ENCODE assay signal across 8 cellular contexts in the genomic region with DNA sequence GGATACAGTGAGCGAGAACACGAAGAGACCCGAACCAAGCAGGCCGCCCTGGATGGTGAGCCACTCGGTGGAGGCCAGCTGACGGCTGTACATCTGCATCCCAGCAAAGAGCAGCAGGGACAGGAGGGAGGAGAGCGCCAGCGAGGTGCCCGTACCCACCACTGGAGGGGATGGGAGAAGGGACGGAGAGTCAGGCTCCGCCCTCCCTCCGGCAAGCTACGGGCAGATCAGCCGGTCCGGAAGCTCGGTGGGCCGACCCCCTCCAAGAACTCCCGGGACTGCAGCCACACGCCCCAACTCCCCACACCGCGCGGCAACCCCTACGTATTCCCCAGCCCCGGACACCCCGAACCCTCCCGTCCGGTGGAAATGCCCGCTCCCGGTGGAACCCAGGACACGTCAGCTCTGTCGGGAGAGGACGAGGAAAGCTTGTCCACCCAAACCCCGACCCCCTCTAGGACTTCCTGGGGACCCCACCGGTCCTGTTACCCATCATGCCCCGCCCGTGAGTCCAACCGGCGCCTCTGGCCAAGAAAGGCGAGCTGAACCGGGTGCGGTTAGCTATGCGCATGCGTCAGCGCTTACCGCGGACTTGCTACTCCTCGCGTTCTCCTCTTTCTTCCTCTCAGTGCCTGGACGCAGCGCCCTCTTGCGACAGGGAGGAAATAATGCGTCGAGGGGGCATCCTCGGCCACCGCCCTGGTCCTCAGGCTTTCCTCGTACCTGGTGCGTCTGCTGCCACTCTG. TPM values are rescaled to one million over a fixed set of nuclear protein-coding genes. Genes with fewer than 3 reads are reported as not detected.
DNase-seq lines count a peak whose midpoint lies in the region; ATAC-seq and TF ChIP-seq lines count a peak whose summit lies in the region.

A gene (minus strand): TSS at position 573 of the 746 bp plus-strand sequence. CDS start 80 bp downstream, at position 493.

- TF ChIP-seq CTCF in GM23338 (conservative IDR thresholded peaks at IDR 0.05; ENCODE audit: low read depth in 2 of 2), result peak; percentile 86 to 97
- TF ChIP-seq CTCF in RWPE2 (IDR thresholded peaks at IDR 0.05; ENCODE audit: poor library complexity, severe bottlenecking), result peak; percentile 97
- peak; percentile 91 for TF ChIP-seq CTCF in fibroblast of pulmonary artery (IDR thresholded peaks at IDR 0.05; ENCODE audit: low read length, missing control alignments)
- TF ChIP-seq CTCF in nephron progenitor cell (IDR thresholded peaks at IDR 0.05), result peak; percentile 93

- peaks cover 33% of the 10 kb centered on the region for H3F3A ChIP-seq in GM23338 (replicated peaks; ENCODE audit: low read depth)

- intact Hi-C loops in activated T-helper 2 cell treated with anti-CD3 and anti-CD28 coated beads, Interferon-gamma antibody, Interleukin-2, Interleukin-4, amounts not matched to agents 10 μg/mL and 5 μg/mL and 100 μg/mL, durations not matched to agents 14 hours and 24 hours and 36 hours (cut with micrococcal nuclease), result loop anchor here (1.0 to 2.0 kb wide), 2 partner anchors 38 to 237 kb away; a partner anchor contains a TSS

- peak within 1 kb of the TSS; percentile 86 for H3K4me3 Mint-ChIP-seq in GM23338
- peak within 1 kb of the TSS; percentile 96 for H3K4me3 Mint-ChIP-seq in activated T-helper 2 cell treated with anti-CD3 and anti-CD28 coated beads, Interferon-gamma antibody, Interleukin-2, Interleukin-4, amounts not matched to agents 10 μg/mL and 5 μg/mL and 100 μg/mL, durations not matched to agents 14 hours and 24 hours and 36 hours (ENCODE audit: low read depth)
- peak within 1 kb of the TSS; percentile 94 for H3K4me3 Mint-ChIP-seq in nephron progenitor cell
- peak within 1 kb of the TSS; percentile 96 to 99 for H3K4me3 Mint-ChIP-seq in stimulated activated naive CD8-positive, alpha-beta T cell treated with anti-CD3 and anti-CD28 coated beads, Interleukin-15, amount 100 ng/mL, for 72 hours

- H4K20me1 ChIP-seq in GM23338 (replicated peaks; ENCODE audit: insufficient read depth), result no peaks in the 10 kb centered on the region

- H3K27me3 ChIP-seq in GM23338 (ENCODE audit: insufficient read depth) (no peaks in the 10 kb centered on the region), RWPE2 (ENCODE audit: insufficient read depth, poor library complexity, severe bottlenecking) (no peaks in the 10 kb centered on the region)

- peak within 1 kb of the TSS; percentile 84 for H3K4me3 ChIP-seq in GM23338
- peak within 1 kb of the TSS; percentile 69 for H3K4me3 ChIP-seq in RWPE2 (ENCODE audit: severe bottlenecking)
- H3K4me3 ChIP-seq in fibroblast of pulmonary artery (replicated peaks; ENCODE audit: low read depth, low read length), result peak within 1 kb of the TSS; percentile 98

- H3K9me2 ChIP-seq in GM23338 (ENCODE audit: insufficient read depth), result no peaks in the 10 kb centered on the region

- peaks cover 25% of the 10 kb centered on the region for H3K4me1 Mint-ChIP-seq in GM23338
- peaks cover 42% of the 10 kb centered on the region for H3K4me1 Mint-ChIP-seq in activated T-helper 2 cell treated with anti-CD3 and anti-CD28 coated beads, Interferon-gamma antibody, Interleukin-2, Interleukin-4, amounts not matched to agents 10 μg/mL and 5 μg/mL and 100 μg/mL, durations not matched to agents 14 hours and 24 hours and 36 hours (ENCODE audit: low read depth)
- H3K4me1 Mint-ChIP-seq in nephron progenitor cell, result peaks cover 48% of the 10 kb centered on the region
- H3K4me1 Mint-ChIP-seq in stimulated activated naive CD8-positive, alpha-beta T cell treated with anti-CD3 and anti-CD28 coated beads, Interleukin-15, amount 100 ng/mL, for 72 hours, result peaks cover 64% of the 10 kb centered on the region

- peak; percentile 98 for DNase-seq in ELF-1 (ENCODE audit: low read depth, low spot score)
- DNase-seq in GM23338 (ENCODE audit: low spot score), result peak; percentile 98
- peak; percentile 96 for DNase-seq in LoVo (ENCODE audit: low spot score)
- peak; percentile 94 for DNase-seq in RWPE2 (ENCODE audit: low spot score)
- DNase-seq in activated T-helper 2 cell treated with anti-CD3 and anti-CD28 coated beads, Interferon-gamma antibody, Interleukin-2, Interleukin-4, amounts not matched to agents 10 μg/mL and 5 μg/mL and 100 μg/mL, durations not matched to agents 14 hours and 24 hours and 36 hours (ENCODE audit: low spot score), result peak; percentile 94
- DNase-seq in fibroblast of pulmonary artery (ENCODE audit: low read depth), result peak; percentile 97
- DNase-seq in nephron progenitor cell, result peak; percentile 94
- DNase-seq in stimulated activated naive CD8-positive, alpha-beta T cell treated with anti-CD3 and anti-CD28 coated beads, Interleukin-15, amount 100 ng/mL, for 72 hours, result peak; percentile 93 to 96

- H3K9me3 Mint-ChIP-seq in GM23338 (peaks cover 4% of the 10 kb centered on the region), nephron progenitor cell (no peaks in the 10 kb centered on the region)
- H3K9me3 Mint-ChIP-seq in activated T-helper 2 cell treated with anti-CD3 and anti-CD28 coated beads, Interferon-gamma antibody, Interleukin-2, Interleukin-4, amounts not matched to agents 10 μg/mL and 5 μg/mL and 100 μg/mL, durations not matched to agents 14 hours and 24 hours and 36 hours, result no peaks in the 10 kb centered on the region
- no peaks in the 10 kb centered on the region for H3K9me3 Mint-ChIP-seq in stimulated activated naive CD8-positive, alpha-beta T cell treated with anti-CD3 and anti-CD28 coated beads, Interleukin-15, amount 100 ng/mL, for 72 hours

- H3K4me2 ChIP-seq in GM23338, result peak within 1 kb of the TSS; percentile 100

- peaks cover 20% of the 10 kb centered on the region for H3K79me2 ChIP-seq in GM23338 (replicated peaks; ENCODE audit: insufficient read depth)

- H3K27ac ChIP-seq in GM23338 (ENCODE audit: low read depth), result peak within 1 kb of the TSS; percentile 86
- peak within 1 kb of the TSS; percentile 61 for H3K27ac ChIP-seq in RWPE2 (ENCODE audit: poor library complexity, severe bottlenecking)

- peak within 1 kb of the TSS; percentile 94 for H3K27ac Mint-ChIP-seq in GM23338
- peak within 1 kb of the TSS; percentile 96 for H3K27ac Mint-ChIP-seq in activated T-helper 2 cell treated with anti-CD3 and anti-CD28 coated beads, Interferon-gamma antibody, Interleukin-2, Interleukin-4, amounts not matched to agents 10 μg/mL and 5 μg/mL and 100 μg/mL, durations not matched to agents 14 hours and 24 hours and 36 hours
- H3K27ac Mint-ChIP-seq in nephron progenitor cell, result peak within 1 kb of the TSS; percentile 92
- H3K27ac Mint-ChIP-seq in stimulated activated naive CD8-positive, alpha-beta T cell treated with anti-CD3 and anti-CD28 coated beads, Interleukin-15, amount 100 ng/mL, for 72 hours, result peak within 1 kb of the TSS; percentile 99

- H3K27me3 Mint-ChIP-seq in GM23338 (ENCODE audit: insufficient read depth, low read depth, poor library complexity) (peaks cover 19% of the 10 kb centered on the region), nephron progenitor cell (ENCODE audit: low read depth, poor library complexity) (peaks cover 14% of the 10 kb centered on the region)
- no peaks in the 10 kb centered on the region for H3K27me3 Mint-ChIP-seq in activated T-helper 2 cell treated with anti-CD3 and anti-CD28 coated beads, Interferon-gamma antibody, Interleukin-2, Interleukin-4, amounts not matched to agents 10 μg/mL and 5 μg/mL and 100 μg/mL, durations not matched to agents 14 hours and 24 hours and 36 hours (ENCODE audit: low read depth)
- no peaks in the 10 kb centered on the region for H3K27me3 Mint-ChIP-seq in stimulated activated naive CD8-positive, alpha-beta T cell treated with anti-CD3 and anti-CD28 coated beads, Interleukin-15, amount 100 ng/mL, for 72 hours

- H3K36me3 ChIP-seq in GM23338 (ENCODE audit: insufficient read depth), result peaks cover 8% of the 10 kb centered on the region; the same call in 1 of the 2 replicates
- H3K36me3 ChIP-seq in RWPE2 (ENCODE audit: low read depth), result peaks cover 32% of the 10 kb centered on the region

- ATAC-seq in GM23338, result peak; percentile 73
- ATAC-seq in RWPE2 (ENCODE audit: low read depth), result peak; percentile 68
- ATAC-seq in stimulated activated naive CD8-positive, alpha-beta T cell treated with anti-CD3 and anti-CD28 coated beads, Interleukin-15, amount 100 ng/mL, for 72 hours, result peak; percentile 86

- H3K4me1 ChIP-seq in GM23338 (ENCODE audit: insufficient read depth) (peaks cover 18% of the 10 kb centered on the region), RWPE2 (ENCODE audit: insufficient read depth, poor library complexity, severe bottlenecking) (no peaks in the 10 kb centered on the region)

- no peaks in the 10 kb centered on the region for H3K9me3 ChIP-seq in RWPE2 (ENCODE audit: severe bottlenecking)

- H2AFZ ChIP-seq in GM23338, result peak within 1 kb of the TSS; percentile 87; the same call in 1 of the 2 replicates

- H3K36me3 Mint-ChIP-seq in GM23338 (ENCODE audit: low read depth) (peaks cover 32% of the 10 kb centered on the region), nephron progenitor cell (ENCODE audit: low read depth) (peaks cover 20% of the 10 kb centered on the region)
- H3K36me3 Mint-ChIP-seq in activated T-helper 2 cell treated with anti-CD3 and anti-CD28 coated beads, Interferon-gamma antibody, Interleukin-2, Interleukin-4, amounts not matched to agents 10 μg/mL and 5 μg/mL and 100 μg/mL, durations not matched to agents 14 hours and 24 hours and 36 hours (ENCODE audit: low read depth), result peaks cover 41% of the 10 kb centered on the region

TF ChIP-seq in GM23338, 12 proteins besides CTCF, POLR2A, EP300 and RAD21:
- TF ChIP-seq CREB1 (CRISPR knock-in tag; IDR thresholded peaks at IDR 0.05; ENCODE audit: low read depth), result peak; percentile 64
- TF ChIP-seq ZNF114 (CRISPR knock-in tag; IDR thresholded peaks at IDR 0.05), result no peak
- TF ChIP-seq, protein P1, sequence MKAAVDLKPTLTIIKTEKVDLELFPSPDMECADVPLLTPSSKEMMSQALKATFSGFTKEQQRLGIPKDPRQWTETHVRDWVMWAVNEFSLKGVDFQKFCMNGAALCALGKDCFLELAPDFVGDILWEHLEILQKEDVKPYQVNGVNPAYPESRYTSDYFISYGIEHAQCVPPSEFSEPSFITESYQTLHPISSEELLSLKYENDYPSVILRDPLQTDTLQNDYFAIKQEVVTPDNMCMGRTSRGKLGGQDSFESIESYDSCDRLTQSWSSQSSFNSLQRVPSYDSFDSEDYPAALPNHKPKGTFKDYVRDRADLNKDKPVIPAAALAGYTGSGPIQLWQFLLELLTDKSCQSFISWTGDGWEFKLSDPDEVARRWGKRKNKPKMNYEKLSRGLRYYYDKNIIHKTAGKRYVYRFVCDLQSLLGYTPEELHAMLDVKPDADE (IDR thresholded peaks at IDR 0.05), result peak; percentile 78; the same call in 1 of the 2 replicates
- peak; percentile 81 for TF ChIP-seq POLR2AphosphoS5 (IDR thresholded peaks at IDR 0.05; ENCODE audit: low read depth)
- no peak for TF ChIP-seq JUNB (IDR thresholded peaks at IDR 0.05; ENCODE audit: unreplicated experiment)
- no peak for TF ChIP-seq STAT1 (IDR thresholded peaks at IDR 0.05; ENCODE audit: unreplicated experiment)

RNA-seq across cellular contexts. Expression of the gene that starts here (rescaled TPM):
- 101 and 106 TPM in 2 replicates for total RNA-seq in GM23338 (2014; rRNA removed; shearing (Covaris generic))
- polyA plus RNA-seq in GM23338 (2016; fragmentation: Nextera tagmentation; extraction: Ambion mirVana), result 579 and 628 TPM in 2 replicates
- total RNA-seq in activated T-helper 2 cell treated with anti-CD3 and anti-CD28 coated beads, Interferon-gamma antibody, Interleukin-2, Interleukin-4, amounts not matched to agents 10 μg/mL and 5 μg/mL and 100 μg/mL, durations not matched to agents 14 hours and 24 hours and 36 hours, result 237 and 247 TPM in 2 replicates

Comparison
In these comparisons a context has a peak if more than half of its experiments do, and no peak if none do; other contexts are left out.
1. Peak in every context shown above with its lines: DNase-seq, ATAC-seq, H3K4me3 ChIP-seq and H3K27ac ChIP-seq.